25 cellular contexts compared by ENCODE assay signal in genomic region chr1:178781549-178781948, GRCh38.
"Had no signal": no experiment of that assay in that cellular context is flagged by ENCODE, and none has a peak within 500 bp of the region (broad histone marks: within the 10 kb centered on the region; RNA-seq: fewer than 3 reads in every experiment).

No MANE protein-coding gene starts in this region.

- DNase-seq: activated CD4-positive, alpha-beta T cell treated with anti-CD3 and anti-CD28 coated beads for 4 hours; activated CD4-positive, alpha-beta T cell treated with anti-CD3 and anti-CD28 coated beads, Interleukin-2, amount 50 U/mL, for 4 hours; activated CD8-positive, alpha-beta T cell treated with anti-CD3 and anti-CD28 coated beads, Interleukin-2, amount 10 ng/mL, durations not matched to agents 7 days and 5 days; activated effector memory CD4-positive, alpha-beta T cell treated with anti-CD3 and anti-CD28 coated beads, Interleukin-2, amount 50 U/mL, for 16 hours; activated naive CD4-positive, alpha-beta T cell treated with Interleukin-2 at 50 U/mL for 16 hours; activated naive CD8-positive, alpha-beta T cell treated with anti-CD3 and anti-CD28 coated beads, Interleukin-2, amount 50 U/mL, for 24 hours; activated T-cell treated with anti-CD3 and anti-CD28 coated beads, Interleukin-2, amount 50 U/mL, for 24 hours; amniotic stem cell; body of pancreas; central memory CD4-positive, alpha-beta T cell; Kasumi-1; KBM-7; NCI-H1105 treated with DMSO at 0.1 percent for 48 hours; NCI-H1436 treated with DMSO at 0.1 percent for 48 hours; NCI-H187; NCI-H446; NCI-H524; SIG-M5; T-cell; T-helper 2 cell; T1000 had no signal

- H3K36me3 Mint-ChIP-seq: activated naive CD4-positive, alpha-beta T cell treated with anti-CD3 and anti-CD28 coated beads, Interleukin-2, amount 50 U/mL, for 72 hours had no signal

- ATAC-seq: activated CD4-positive, CD25-positive, alpha-beta regulatory T cell treated with anti-CD3 and anti-CD28 coated beads, Interleukin-2, amount 50 U/mL, for 24 hours; activated CD8-positive, alpha-beta T cell treated with anti-CD3 and anti-CD28 coated beads, Interleukin-2, amount 10 ng/mL, durations not matched to agents 7 days and 5 days; activated naive CD4-positive, alpha-beta T cell treated with anti-CD3 and anti-CD28 coated beads, Interleukin-2, amount 50 U/mL, for 72 hours; activated naive CD8-positive, alpha-beta T cell treated with anti-CD3 and anti-CD28 coated beads, Interleukin-2, amount 50 U/mL, for 24 hours; body of pancreas; T-cell had no signal

- H3K27ac Mint-ChIP-seq: activated CD8-positive, alpha-beta T cell treated with anti-CD3 and anti-CD28 coated beads, Interleukin-2, amount 10 ng/mL, durations not matched to agents 7 days and 5 days; activated naive CD8-positive, alpha-beta T cell treated with anti-CD3 and anti-CD28 coated beads, Interleukin-2, amount 50 U/mL, for 24 hours; activated T-cell treated with anti-CD3 and anti-CD28 coated beads, Interleukin-2, amount 50 U/mL, for 24 hours; T-cell had no signal

- H3K4me3 Mint-ChIP-seq: activated CD8-positive, alpha-beta T cell treated with anti-CD3 and anti-CD28 coated beads, Interleukin-2, amount 10 ng/mL, durations not matched to agents 7 days and 5 days; activated naive CD8-positive, alpha-beta T cell treated with anti-CD3 and anti-CD28 coated beads, Interleukin-2, amount 50 U/mL, for 24 hours; activated T-cell treated with anti-CD3 and anti-CD28 coated beads, Interleukin-2, amount 50 U/mL, for 24 hours; T-cell had no signal

- H3K27ac ChIP-seq: ascending aorta, body of pancreas, VCaP had no signal

- H3K9me3 Mint-ChIP-seq: activated naive CD4-positive, alpha-beta T cell treated with anti-CD3 and anti-CD28 coated beads, Interleukin-2, amount 50 U/mL, for 72 hours; activated naive CD8-positive, alpha-beta T cell treated with anti-CD3 and anti-CD28 coated beads, Interleukin-2, amount 50 U/mL, for 24 hours; activated T-cell treated with anti-CD3 and anti-CD28 coated beads, Interleukin-2, amount 50 U/mL, for 24 hours; T-cell had no signal

- H3K27me3 ChIP-seq: ascending aorta, body of pancreas had no signal

- H3K4me3 ChIP-seq: ascending aorta, body of pancreas had no signal

- H3K27me3 Mint-ChIP-seq: activated naive CD8-positive, alpha-beta T cell treated with anti-CD3 and anti-CD28 coated beads, Interleukin-2, amount 50 U/mL, for 24 hours; activated T-cell treated with anti-CD3 and anti-CD28 coated beads, Interleukin-2, amount 50 U/mL, for 24 hours; T-cell had no signal

- H3K36me3 ChIP-seq: ascending aorta had no signal

- H3K9me3 ChIP-seq: ascending aorta, body of pancreas had no signal

- H3K4me1 ChIP-seq: ascending aorta had no signal
